Comparison of ENCODE assay signal across 9 cellular contexts in the genomic region with DNA sequence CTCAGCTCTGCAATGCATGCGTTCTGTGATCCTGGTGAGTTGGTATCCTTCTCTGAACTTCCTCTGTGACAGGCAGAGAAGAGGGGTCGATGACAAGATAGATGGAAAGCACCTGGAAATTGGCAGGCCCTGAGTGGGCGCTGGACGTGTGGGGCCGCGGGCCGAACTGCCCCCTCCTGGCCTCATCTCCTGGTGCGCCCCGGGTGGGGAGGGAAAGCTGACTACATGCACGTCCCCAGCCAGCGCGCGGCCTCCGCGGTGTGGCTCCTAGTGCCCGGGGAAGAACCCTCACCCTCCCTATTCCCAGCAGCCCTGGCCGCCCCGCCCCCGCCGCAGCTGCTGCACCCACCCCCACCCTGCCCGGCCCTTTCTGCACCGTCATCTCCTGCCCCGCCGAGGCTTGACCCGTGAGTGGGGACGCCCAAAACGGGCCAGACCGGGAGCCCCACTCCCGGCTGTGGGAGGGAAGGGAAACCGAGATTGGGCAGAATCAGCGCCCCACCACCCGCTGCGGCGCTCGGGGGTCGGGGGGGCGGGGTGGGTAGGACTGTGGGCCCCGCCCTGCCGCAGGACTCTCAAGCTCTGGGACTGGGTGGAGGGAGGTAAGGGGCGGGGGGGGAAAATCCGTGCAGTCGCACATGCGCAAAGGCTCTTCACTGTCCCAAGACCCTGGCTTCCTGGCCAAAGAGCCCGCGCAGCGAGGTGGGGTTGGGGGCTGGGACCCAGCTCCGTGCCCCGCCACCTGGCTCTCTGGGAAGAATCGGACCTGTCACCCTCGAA. TPM values are rescaled to one million over a fixed set of nuclear protein-coding genes. Genes with fewer than 3 reads are reported as not detected.
DNase-seq lines count a peak whose midpoint lies in the region; ATAC-seq, FAIRE-seq and TF ChIP-seq lines count a peak whose summit lies in the region.
"Had no signal": no experiment of that assay in that cellular context is flagged by ENCODE, and none has a peak within 500 bp of the region (broad histone marks: within the 10 kb centered on the region; RNA-seq: fewer than 3 reads in every experiment).

NOL3 (plus strand) TSS at position 371 of the 780 bp plus-strand sequence.

- H3K27ac ChIP-seq in esophagus squamous epithelium, result peak within 1 kb of the TSS; percentile 93 to 97 (median 97)
- H3K27ac ChIP-seq in muscle layer of colon (ENCODE audit: low read depth, low read length), result peak within 1 kb of the TSS; percentile 88
- H3K27ac ChIP-seq: C4-2B had no signal

- H3K27me3 Mint-ChIP-seq in activated B cell treated with CpG ODN at 0.5 μM for 24 hours, result peaks cover 64% of the 10 kb centered on the region

- H3K9me3 ChIP-seq in esophagus squamous epithelium (no peaks in the 10 kb centered on the region), muscle layer of colon (ENCODE audit: low read length) (no peaks in the 10 kb centered on the region)

- intact Hi-C loops in activated B cell treated with CpG ODN at 0.5 μM for 24 hours (cut with micrococcal nuclease), result no loop called here
- intact Hi-C loops in esophagus squamous epithelium (cut with DNase I), result no loop called here

- no peaks in the 10 kb centered on the region for H3K9me3 Mint-ChIP-seq in activated B cell treated with CpG ODN at 0.5 μM for 24 hours

- TF ChIP-seq CTCF in activated B cell treated with CpG ODN at 0.5 μM for 24 hours (IDR thresholded peaks at IDR 0.05) (no peak), esophagus squamous epithelium (IDR thresholded peaks at IDR 0.05) (no peak)

- no peak for FAIRE-seq in urothelium cell line (lab: Jason Lieb, UNC)

- peaks cover 0 to 12% (median 0%) of the 10 kb centered on the region in 3 donors for H3K36me3 ChIP-seq in esophagus squamous epithelium
- no peaks in the 10 kb centered on the region for H3K36me3 ChIP-seq in muscle layer of colon (ENCODE audit: insufficient read depth, low read length)

- DNase-seq in NCI-H187 (lab: John Stamatoyannopoulos, UW) (peak; percentile 30 to 34), NCI-H187 treated with DMSO at 0.1 percent for 48 hours (lab: John Stamatoyannopoulos, UW) (no peak), H4 (ENCODE audit: low spot score) (peak; percentile 81), NCI-H1694 (lab: John Stamatoyannopoulos, UW) (peak; percentile 75), activated B cell treated with CpG ODN at 0.5 μM for 24 hours (no peak), esophagus squamous epithelium (lab: John Stamatoyannopoulos, UW) (peak; percentile 36), urothelium cell line (ENCODE audit: low spot score) (peak; percentile 91)

- peaks cover 0 to 16% (median 0%) of the 10 kb centered on the region in 4 donors for H3K27me3 ChIP-seq in esophagus squamous epithelium
- H3K27me3 ChIP-seq in muscle layer of colon (ENCODE audit: control insufficient read depth in 1 of 2, insufficient read depth in 2 of 2, low read length in 2 of 2), result peaks cover 0 to 6% of the 10 kb centered on the region in 2 donors

- H3K27ac Mint-ChIP-seq in activated B cell treated with CpG ODN at 0.5 μM for 24 hours, result no peak within 1 kb of the TSS

- H3K4me3 Mint-ChIP-seq in activated B cell treated with CpG ODN at 0.5 μM for 24 hours, result peak within 1 kb of the TSS; percentile 70

- POLR2A ChIA-PET in activated B cell treated with CpG ODN at 0.5 μM for 24 hours (lab: Charles Lee), result interaction anchor here (0.6 to 1.4 kb wide), 2 partner anchors 10 to 16 kb away, joined by 3 to 4 read pairs; no protein-coding TSS in a partner anchor

- H3K9ac ChIP-seq in muscle layer of colon (ENCODE audit: low read length), result peak within 1 kb of the TSS; percentile 74

- ATAC-seq in activated B cell treated with CpG ODN at 0.5 μM for 24 hours (ENCODE audit: low read depth), result peak; percentile 29

- peaks cover 27% of the 10 kb centered on the region for H3K4me1 Mint-ChIP-seq in activated B cell treated with CpG ODN at 0.5 μM for 24 hours

- no peaks in the 10 kb centered on the region for H3K36me3 Mint-ChIP-seq in activated B cell treated with CpG ODN at 0.5 μM for 24 hours (ENCODE audit: low read depth)

- 4% methylated on average over 9 of the region's 50 CpGs; no CpG with 5 or more reads in 1 of the 2 donors for WGBS in esophagus squamous epithelium, 2 donors

- TF ChIP-seq POLR2A in esophagus squamous epithelium (IDR thresholded peaks at IDR 0.05), result peak in 2 of 4 donors; percentile 38 to 59

- H3K4me3 ChIP-seq in esophagus squamous epithelium (peak within 1 kb of the TSS; percentile 31 to 68 (median 56)), muscle layer of colon (ENCODE audit: low read depth in 1 of 2, low read length in 2 of 2) (peak within 1 kb of the TSS; percentile 31 to 62)

- H3K4me1 ChIP-seq in esophagus squamous epithelium, result peaks cover 44 to 78% (median 53%) of the 10 kb centered on the region in 3 donors
- H3K4me1 ChIP-seq in muscle layer of colon (ENCODE audit: insufficient read depth, low read length), result peaks cover 46% of the 10 kb centered on the region

- CTCF ChIA-PET in activated B cell treated with CpG ODN at 0.5 μM for 24 hours (lab: Charles Lee), result interaction anchor here (1.0 to 2.9 kb wide), 2 partner anchors 14 to 15 kb away, joined by 3 to 9 read pairs; no protein-coding TSS in a partner anchor

RNA-seq across cellular contexts. Expression of gene NOL3, which starts in this region (rescaled TPM):
- 39.4 and 47.9 TPM in 2 replicates for total RNA-seq in H4 (2014; rRNA removed; shearing (Covaris generic))
- total RNA-seq in activated B cell treated with CpG ODN at 0.5 μM for 24 hours (0.64 and 0.91 TPM in 2 replicates), esophagus squamous epithelium (10 to 100 TPM; 25.1 to 56.1 (median 36.7) TPM)

Comparison
In these comparisons a context has a peak if more than half of its experiments do, and no peak if none do; other contexts are left out.
1. RNA of gene NOL3 (total RNA-seq): 39.4 to 47.9 TPM in H4 and 25.1 to 56.1 TPM in esophagus squamous epithelium; 0.64 to 0.91 TPM in activated B cell treated with CpG ODN at 0.5 μM for 24 hours; every median in the first group is over 10 times any median in the second.
2. DNase-seq: peak in NCI-H187 (2 of 2), H4 (single experiment), NCI-H1694 (single experiment), esophagus squamous epithelium (single experiment) and urothelium cell line (single experiment); none in NCI-H187 treated with DMSO at 0.1 percent for 48 hours (single experiment) and activated B cell treated with CpG ODN at 0.5 μM for 24 hours (single experiment).
3. Peak in ATAC-seq in activated B cell treated with CpG ODN at 0.5 μM for 24 hours; RNA of the gene not detected or under 1 TPM.